In the genomic region with DNA sequence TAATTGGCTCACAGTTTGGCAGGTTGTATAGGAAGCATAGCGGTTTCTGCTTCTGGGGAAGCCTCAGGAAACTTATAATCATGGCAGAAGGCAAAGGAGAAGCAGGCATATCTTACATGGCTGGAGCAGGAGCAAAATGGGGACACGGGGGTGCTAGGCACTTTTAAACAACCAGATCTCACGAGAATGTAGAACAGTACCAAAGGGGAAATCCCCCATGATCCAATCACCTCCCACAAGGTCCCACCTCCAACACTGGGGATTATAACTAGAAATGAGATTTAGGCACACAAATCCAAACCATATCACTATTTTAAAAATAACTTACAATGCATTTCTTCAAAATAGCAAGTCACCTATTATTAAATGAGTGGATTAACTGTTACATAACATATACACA, we compare ENCODE assay signal across 21 cellular contexts. TPM values are rescaled to one million over a fixed set of nuclear protein-coding genes. Genes with fewer than 3 reads are reported as not detected.
DNase-seq lines count a peak whose midpoint lies in the region; ATAC-seq and TF ChIP-seq lines count a peak whose summit lies in the region.
"Had no signal": no experiment of that assay in that cellular context is flagged by ENCODE, and none has a peak within 500 bp of the region (broad histone marks: within the 10 kb centered on the region; RNA-seq: fewer than 3 reads in every experiment).

No MANE protein-coding gene starts in this region.

- H3K27me3 Mint-ChIP-seq in activated CD4-positive, alpha-beta memory T cell treated with anti-CD3 and anti-CD28 coated beads for 36 hours: no peaks in the 10 kb centered on the region
- no peaks in the 10 kb centered on the region for H3K27me3 Mint-ChIP-seq in activated CD4-positive, alpha-beta memory T cell treated with anti-CD3 and anti-CD28 coated beads, Interleukin-2, amount 10 ng/mL, durations not matched to agents 7 days and 5 days
- H3K27me3 Mint-ChIP-seq in activated naive CD8-positive, alpha-beta T cell: no peaks in the 10 kb centered on the region
- no peaks in the 10 kb centered on the region for H3K27me3 Mint-ChIP-seq in activated naive CD8-positive, alpha-beta T cell treated with anti-CD3 and anti-CD28 coated beads for 36 hours
- no peaks in the 10 kb centered on the region for H3K27me3 Mint-ChIP-seq in activated T-cell treated with anti-CD3 and anti-CD28 coated beads, Interleukin-2, amount 50 U/mL, for 72 hours (ENCODE audit: low read depth)
- H3K27me3 Mint-ChIP-seq: CD4-positive, alpha-beta memory T cell had no signal

- no peaks in the 10 kb centered on the region for H3K36me3 ChIP-seq in spleen

- 81 to 90% (median 87%) methylated on average over 3 of the region's 3 CpGs for WGBS in spleen, 5 donors

- no peaks in the 10 kb centered on the region for H3K27me3 ChIP-seq in spleen (replicated peaks in 1 of 7)
- H3K27me3 ChIP-seq: BLaER1 treated with 17β-estradiol and CSF1 and Interleukin-3, amounts not matched to agents 10 nM and 100 nM had no signal

- no peak overlapping the region for H3K27ac ChIP-seq in spleen
- H3K27ac ChIP-seq: A549; BLaER1 treated with 17β-estradiol and CSF1 and Interleukin-3, amounts not matched to agents 10 nM and 100 nM had no signal

- CTCF ChIA-PET in activated CD4-positive, alpha-beta memory T cell treated with anti-CD3 and anti-CD28 coated beads for 36 hours (lab: Charles Lee): no interaction called here
- CTCF ChIA-PET in activated CD4-positive, alpha-beta memory T cell treated with anti-CD3 and anti-CD28 coated beads, Interleukin-2, amount 10 ng/mL, durations not matched to agents 7 days and 5 days (lab: Charles Lee): no interaction called here

- H3K4me3 Mint-ChIP-seq in activated CD4-positive, alpha-beta memory T cell treated with anti-CD3 and anti-CD28 coated beads for 36 hours: no peak overlapping the region
- H3K4me3 Mint-ChIP-seq in activated CD4-positive, alpha-beta memory T cell treated with anti-CD3 and anti-CD28 coated beads, Interleukin-2, amount 10 ng/mL, durations not matched to agents 7 days and 5 days: no peak overlapping the region
- peak overlapping the region; percentile 6 for H3K4me3 Mint-ChIP-seq in activated naive CD8-positive, alpha-beta T cell
- no peak overlapping the region for H3K4me3 Mint-ChIP-seq in activated naive CD8-positive, alpha-beta T cell treated with anti-CD3 and anti-CD28 coated beads for 36 hours
- H3K4me3 Mint-ChIP-seq in activated T-cell treated with anti-CD3 and anti-CD28 coated beads, Interleukin-2, amount 50 U/mL, for 72 hours: peak overlapping the region; percentile 5 to 6

- peaks cover 20% of the 10 kb centered on the region for H3K9me3 Mint-ChIP-seq in activated CD4-positive, alpha-beta memory T cell treated with anti-CD3 and anti-CD28 coated beads for 36 hours
- peaks cover 15% of the 10 kb centered on the region for H3K9me3 Mint-ChIP-seq in activated CD4-positive, alpha-beta memory T cell treated with anti-CD3 and anti-CD28 coated beads, Interleukin-2, amount 10 ng/mL, durations not matched to agents 7 days and 5 days
- H3K9me3 Mint-ChIP-seq in activated naive CD8-positive, alpha-beta T cell (ENCODE audit: low read depth): peaks cover 7% of the 10 kb centered on the region
- H3K9me3 Mint-ChIP-seq in activated naive CD8-positive, alpha-beta T cell treated with anti-CD3 and anti-CD28 coated beads for 36 hours: peaks cover 31% of the 10 kb centered on the region
- H3K9me3 Mint-ChIP-seq in activated T-cell treated with anti-CD3 and anti-CD28 coated beads, Interleukin-2, amount 50 U/mL, for 72 hours: peaks cover 5 to 15% of the 10 kb centered on the region in 2 donors

- H3K4me1 Mint-ChIP-seq in activated CD4-positive, alpha-beta memory T cell treated with anti-CD3 and anti-CD28 coated beads for 36 hours (ENCODE audit: low read depth): peaks cover 45% of the 10 kb centered on the region
- peaks cover 4% of the 10 kb centered on the region for H3K4me1 Mint-ChIP-seq in activated CD4-positive, alpha-beta memory T cell treated with anti-CD3 and anti-CD28 coated beads, Interleukin-2, amount 10 ng/mL, durations not matched to agents 7 days and 5 days
- H3K4me1 Mint-ChIP-seq in activated naive CD8-positive, alpha-beta T cell (ENCODE audit: low read depth): peaks cover 48% of the 10 kb centered on the region
- H3K4me1 Mint-ChIP-seq in activated naive CD8-positive, alpha-beta T cell treated with anti-CD3 and anti-CD28 coated beads for 36 hours: peaks cover 43% of the 10 kb centered on the region
- peaks cover 51% of the 10 kb centered on the region for H3K4me1 Mint-ChIP-seq in activated T-cell treated with anti-CD3 and anti-CD28 coated beads, Interleukin-2, amount 50 U/mL, for 72 hours (ENCODE audit: low read depth)

- POLR2A ChIA-PET in activated CD4-positive, alpha-beta memory T cell treated with anti-CD3 and anti-CD28 coated beads for 36 hours (lab: Charles Lee): interaction anchor here (0.9 kb wide), 1 partner anchor 14 kb away, joined by 3 read pairs; no protein-coding TSS in a partner anchor
- POLR2A ChIA-PET in activated CD4-positive, alpha-beta memory T cell treated with anti-CD3 and anti-CD28 coated beads, Interleukin-2, amount 10 ng/mL, durations not matched to agents 7 days and 5 days (lab: Charles Lee): no interaction called here

- H3K9me3 ChIP-seq in spleen: peaks cover 2 to 25% (median 21%) of the 10 kb centered on the region in 8 donors

- no peak for TF ChIP-seq CTCF in spleen (IDR thresholded peaks at IDR 0.05 in 8 of 11, conservative IDR thresholded peaks at IDR 0.05 in 3 of 11)

- H3K36me3 Mint-ChIP-seq in activated CD4-positive, alpha-beta memory T cell treated with anti-CD3 and anti-CD28 coated beads for 36 hours: peaks cover 25% of the 10 kb centered on the region
- H3K36me3 Mint-ChIP-seq in activated CD4-positive, alpha-beta memory T cell treated with anti-CD3 and anti-CD28 coated beads, Interleukin-2, amount 10 ng/mL, durations not matched to agents 7 days and 5 days (ENCODE audit: low read depth): peaks cover 44% of the 10 kb centered on the region
- peaks cover 27% of the 10 kb centered on the region for H3K36me3 Mint-ChIP-seq in activated naive CD8-positive, alpha-beta T cell
- peaks cover 55% of the 10 kb centered on the region for H3K36me3 Mint-ChIP-seq in activated naive CD8-positive, alpha-beta T cell treated with anti-CD3 and anti-CD28 coated beads for 36 hours
- peaks cover 14 to 20% of the 10 kb centered on the region in 2 donors for H3K36me3 Mint-ChIP-seq in activated T-cell treated with anti-CD3 and anti-CD28 coated beads, Interleukin-2, amount 50 U/mL, for 72 hours (ENCODE audit: insufficient read depth in 2 of 2)

- intact Hi-C loops in activated CD4-positive, alpha-beta memory T cell treated with anti-CD3 and anti-CD28 coated beads for 36 hours (cut with micrococcal nuclease): no loop called here
- intact Hi-C loops in spleen (cut with DNase I; ENCODE audit: low total_unique reads): no loop called here

- no peaks in the 10 kb centered on the region for H3K4me1 ChIP-seq in spleen
- H3K4me1 ChIP-seq: A549; BLaER1 treated with 17β-estradiol and CSF1 and Interleukin-3, amounts not matched to agents 10 nM and 100 nM had no signal

- DNase-seq in activated CD4-positive, alpha-beta memory T cell treated with anti-CD3 and anti-CD28 coated beads for 36 hours: no peak
- no peak for DNase-seq in activated CD4-positive, alpha-beta memory T cell treated with anti-CD3 and anti-CD28 coated beads, Interleukin-2, amount 10 ng/mL, durations not matched to agents 7 days and 5 days
- DNase-seq in activated naive CD8-positive, alpha-beta T cell treated with anti-CD3 and anti-CD28 coated beads for 36 hours: no peak
- no peak for DNase-seq in activated T-cell treated with anti-CD3 and anti-CD28 coated beads, Interleukin-2, amount 50 U/mL, for 72 hours
- peak; percentile 24 for DNase-seq in putamen (ENCODE audit: low spot score)
- DNase-seq in spleen: no peak
- DNase-seq: AML-193; CD4-positive, alpha-beta memory T cell; COR-L47; Karpas-422; NCI-H1092; NCI-H1417 treated with DMSO at 0.1 percent for 48 hours; NCI-H1694 treated with DMSO at 0.1 percent for 48 hours; NCI-H2081; NCI-H226; NCI-H510A; NCI-H69; SIG-M5 had no signal

- no peak for TF ChIP-seq POLR2A in spleen (IDR thresholded peaks at IDR 0.05)

- peak in 1 of 2 donors; percentile 38 for ATAC-seq in activated T-cell treated with anti-CD3 and anti-CD28 coated beads, Interleukin-2, amount 50 U/mL, for 72 hours (replicated peaks in 1 of 2)
- ATAC-seq: A549 had no signal

- H3K4me3 ChIP-seq in spleen: no peak overlapping the region
- H3K4me3 ChIP-seq: A549; BLaER1 treated with 17β-estradiol and CSF1 and Interleukin-3, amounts not matched to agents 10 nM and 100 nM had no signal

- peak overlapping the region; percentile 25 for H3K27ac Mint-ChIP-seq in activated CD4-positive, alpha-beta memory T cell treated with anti-CD3 and anti-CD28 coated beads for 36 hours
- no peak overlapping the region for H3K27ac Mint-ChIP-seq in activated CD4-positive, alpha-beta memory T cell treated with anti-CD3 and anti-CD28 coated beads, Interleukin-2, amount 10 ng/mL, durations not matched to agents 7 days and 5 days
- peak overlapping the region; percentile 24 for H3K27ac Mint-ChIP-seq in activated naive CD8-positive, alpha-beta T cell
- H3K27ac Mint-ChIP-seq in activated naive CD8-positive, alpha-beta T cell treated with anti-CD3 and anti-CD28 coated beads for 36 hours: no peak overlapping the region
- peak overlapping the region; percentile 47 for H3K27ac Mint-ChIP-seq in activated T-cell treated with anti-CD3 and anti-CD28 coated beads, Interleukin-2, amount 50 U/mL, for 72 hours

RNA-seq across cellular contexts. Expression of gene ANKRD28, which starts 47.1 kb away (rescaled TPM):
- total RNA-seq in activated CD4-positive, alpha-beta memory T cell treated with anti-CD3 and anti-CD28 coated beads for 36 hours: 10 to 100 TPM; 31.4 to 34.8 TPM
- total RNA-seq in activated CD4-positive, alpha-beta memory T cell treated with anti-CD3 and anti-CD28 coated beads, Interleukin-2, amount 10 ng/mL, durations not matched to agents 7 days and 5 days: 10 to 100 TPM; 56.5 to 56.6 TPM
- 10 to 100 TPM; 31.2 to 33.1 TPM for total RNA-seq in activated naive CD8-positive, alpha-beta T cell treated with anti-CD3 and anti-CD28 coated beads for 36 hours
- total RNA-seq in activated T-cell treated with anti-CD3 and anti-CD28 coated beads, Interleukin-2, amount 50 U/mL, for 72 hours: 10 to 100 TPM; 45.3 to 46.1 TPM
- 10 to 100 TPM; 36.0 to 68.6 (median 49.9) TPM for total RNA-seq in spleen
- 1 to 10 TPM; 5.3 to 8.2 (median 5.7) TPM for polyA plus RNA-seq in spleen

Comparison
In these comparisons a context has a peak if more than half of its experiments do, and no peak if none do; other contexts are left out.
1. H3K27ac Mint-ChIP-seq: peak in activated CD4-positive, alpha-beta memory T cell treated with anti-CD3 and anti-CD28 coated beads for 36 hours (single experiment), activated naive CD8-positive, alpha-beta T cell (single experiment) and activated T-cell treated with anti-CD3 and anti-CD28 coated beads, Interleukin-2, amount 50 U/mL, for 72 hours (single experiment); none in activated CD4-positive, alpha-beta memory T cell treated with anti-CD3 and anti-CD28 coated beads, Interleukin-2, amount 10 ng/mL, durations not matched to agents 7 days and 5 days (single experiment) and activated naive CD8-positive, alpha-beta T cell treated with anti-CD3 and anti-CD28 coated beads for 36 hours (single experiment).
2. H3K4me3 Mint-ChIP-seq: peak in activated naive CD8-positive, alpha-beta T cell (single experiment) and activated T-cell treated with anti-CD3 and anti-CD28 coated beads, Interleukin-2, amount 50 U/mL, for 72 hours (2 of 2); none in activated CD4-positive, alpha-beta memory T cell treated with anti-CD3 and anti-CD28 coated beads for 36 hours (single experiment), activated CD4-positive, alpha-beta memory T cell treated with anti-CD3 and anti-CD28 coated beads, Interleukin-2, amount 10 ng/mL, durations not matched to agents 7 days and 5 days (single experiment) and activated naive CD8-positive, alpha-beta T cell treated with anti-CD3 and anti-CD28 coated beads for 36 hours (single experiment).